In genomic region chr2:112818094-112818902, GRCh38 we compare ENCODE assay signal across 21 cellular contexts. TPM values are rescaled to one million over a fixed set of nuclear protein-coding genes. Genes with fewer than 3 reads are reported as not detected.
DNase-seq lines count a peak whose midpoint lies in the region; ATAC-seq, FAIRE-seq and TF ChIP-seq lines count a peak whose summit lies in the region.
"Had no signal": no experiment of that assay in that cellular context is flagged by ENCODE, and none has a peak within 500 bp of the region (broad histone marks: within the 10 kb centered on the region; RNA-seq: fewer than 3 reads in every experiment).

No MANE protein-coding gene starts in this region.

- H3K4me3 Mint-ChIP-seq in H9 (no peak overlapping the region), nephron progenitor cell (no peak overlapping the region)
- H3K4me3 Mint-ChIP-seq: brain; stimulated activated naive CD8-positive, alpha-beta T cell treated with anti-CD3 and anti-CD28 coated beads, Interleukin-15, amount 100 ng/mL, for 72 hours had no signal

- no peak overlapping the region for H2BK12ac ChIP-seq in H9 (ENCODE audit: insufficient read length, low read depth, low read length)

- in situ Hi-C loops in SK-MEL-5 (cut with HindIII; ENCODE audit: low pct_unique_long_range_greater_than_20kb, low sequenced_read_pairs) = no loop called here

- H4K20me1 ChIP-seq in H9 (ENCODE audit: control insufficient read depth, insufficient read depth, insufficient read length) = no peaks in the 10 kb centered on the region

- no peak overlapping the region for H2BK120ac ChIP-seq in H9 (ENCODE audit: low read depth, low read length, poor library complexity, severe bottlenecking)

- H4K5ac ChIP-seq in H9 (ENCODE audit: insufficient read length, low read depth, low read length) = no peak overlapping the region

- H3K18ac ChIP-seq in H9 (ENCODE audit: insufficient read length, low read depth, low read length) = no peak overlapping the region

- no peaks in the 10 kb centered on the region for H3K9me3 ChIP-seq in H9 (ENCODE audit: control insufficient read depth, low read depth, low read length)
- H3K9me3 ChIP-seq: gastrocnemius medialis had no signal

- H3K79me2 ChIP-seq in H9 (ENCODE audit: insufficient read depth, low read length) = no peaks in the 10 kb centered on the region

- no peak overlapping the region for H2AK5ac ChIP-seq in H9 (ENCODE audit: insufficient read length, low read length)

- H2BK20ac ChIP-seq in H9 (ENCODE audit: low read depth, low read length, poor library complexity, severe bottlenecking) = no peak overlapping the region

- H3K4me1 Mint-ChIP-seq in H9 (peaks cover 54% of the 10 kb centered on the region in 2 experiments), nephron progenitor cell (peaks cover 32% of the 10 kb centered on the region)

- H3K14ac ChIP-seq in H9 (ENCODE audit: insufficient read depth, low read length) = no peak overlapping the region

- H3K79me1 ChIP-seq in H9 (ENCODE audit: insufficient read depth, low read depth, low read length, poor library complexity, severe bottlenecking) = no peaks in the 10 kb centered on the region

- no peak overlapping the region for H3T11ph ChIP-seq in H9 (ENCODE audit: low read length)

- no peak overlapping the region for H3K27ac ChIP-seq in H9 (ENCODE audit: insufficient read length, low read depth, low read length)
- H3K27ac ChIP-seq: coronary artery, gastrocnemius medialis, KMS-11 had no signal

- H3K4ac ChIP-seq in H9 (ENCODE audit: low read depth, low read length) = no peak overlapping the region

- ATAC-seq in HG02763 (IDR thresholded peaks at IDR 0.05; ENCODE audit: unreplicated experiment) = no peak
- ATAC-seq: activated naive CD4-positive, alpha-beta T cell treated with anti-CD3 and anti-CD28 coated beads, Interleukin-2, amount 50 U/mL, for 72 hours; gastrocnemius medialis; stimulated activated naive CD8-positive, alpha-beta T cell treated with anti-CD3 and anti-CD28 coated beads, Interleukin-15, amount 100 ng/mL, for 72 hours had no signal

- peaks cover 16% of the 10 kb centered on the region; the same call in 1 of the 2 replicates for H3K4me1 ChIP-seq in H9 (ENCODE audit: insufficient read depth, low read length)
- H3K4me1 ChIP-seq: gastrocnemius medialis had no signal

- no peak overlapping the region for H4K8ac ChIP-seq in H9 (replicated peaks; ENCODE audit: insufficient read length, low read depth, low read length)

- no peak overlapping the region for H3K4me3 ChIP-seq in epithelial cell of proximal tubule (ENCODE audit: low read depth, low read length)
- H3K4me3 ChIP-seq: coronary artery, gastrocnemius medialis had no signal

- no peak overlapping the region for H3K23ac ChIP-seq in H9 (ENCODE audit: insufficient read length, low read depth, low read length)

- peak overlapping the region; percentile 15 to 83 (median 83); a peak in 5 of 7 replicates for H3K27ac Mint-ChIP-seq in H9
- H3K27ac Mint-ChIP-seq in nephron progenitor cell = no peak overlapping the region
- H3K27ac Mint-ChIP-seq: activated naive CD4-positive, alpha-beta T cell treated with anti-CD3 and anti-CD28 coated beads, Interleukin-2, amount 50 U/mL, for 72 hours; brain; stimulated activated naive CD8-positive, alpha-beta T cell treated with anti-CD3 and anti-CD28 coated beads, Interleukin-15, amount 100 ng/mL, for 72 hours had no signal

- H3K9me3 Mint-ChIP-seq in H9 (peaks cover 0 to 3% of the 10 kb centered on the region in 2 experiments; a peak in 2 of 5 replicates), nephron progenitor cell (peaks cover 3% of the 10 kb centered on the region)
- H3K9me3 Mint-ChIP-seq: activated naive CD4-positive, alpha-beta T cell treated with anti-CD3 and anti-CD28 coated beads, Interleukin-2, amount 50 U/mL, for 72 hours; stimulated activated naive CD8-positive, alpha-beta T cell treated with anti-CD3 and anti-CD28 coated beads, Interleukin-15, amount 100 ng/mL, for 72 hours had no signal

- no CpG with 5 or more reads among the region's 3 CpGs for WGBS in H9 (ENCODE audit: extremely low coverage, insufficient read length, low lambda C conversion rate)

- H4K91ac ChIP-seq in H9 (ENCODE audit: insufficient read length, low read depth, low read length) = no peak overlapping the region

- H3K4me2 ChIP-seq in H9 (ENCODE audit: insufficient read depth, insufficient read length, low read length) = no peak overlapping the region
- H3K4me2 ChIP-seq: KMS-11 had no signal

- FAIRE-seq in D721Med (lab: Jason Lieb, UNC) = no peak

- H3K23me2 ChIP-seq in H9 (ENCODE audit: insufficient read length, low read depth, low read length, poor library complexity, severe bottlenecking) = no peaks in the 10 kb centered on the region

- no peak overlapping the region for H2BK5ac ChIP-seq in H9 (ENCODE audit: insufficient read length, low read length)

- H3K9ac ChIP-seq in H9 (ENCODE audit: extremely low read depth, insufficient read length, low read length) = no peak overlapping the region
- H3K9ac ChIP-seq: KMS-11 had no signal

- no peaks in the 10 kb centered on the region for H3K27me3 ChIP-seq in H9 (ENCODE audit: insufficient read depth, low read length)
- H3K27me3 ChIP-seq: gastrocnemius medialis had no signal

- no peak for DNase-seq in H9
- DNase-seq in SK-MEL-5 (ENCODE audit: low read depth, low spot score) = peak; percentile 19
- DNase-seq in epithelial cell of proximal tubule (ENCODE audit: low read depth) = peak; percentile 82
- DNase-seq in nephron progenitor cell = peak; percentile 25
- DNase-seq in D721Med (ENCODE audit: insufficient read length, low spot score) = no peak
- DNase-seq in AG08396 (ENCODE audit: low spot score) = no peak
- no peak for DNase-seq in GM19240 (ENCODE audit: insufficient read length, low spot score)
- DNase-seq: erythroblast; gastrocnemius medialis; NCI-H1092 treated with DMSO at 0.1 percent for 48 hours; NCI-H2081 treated with DMSO at 0.1 percent for 48 hours; NCI-H510A treated with DMSO at 0.1 percent for 48 hours; Right ventricle myocardium superior; stimulated activated naive CD8-positive, alpha-beta T cell treated with anti-CD3 and anti-CD28 coated beads, Interleukin-15, amount 100 ng/mL, for 72 hours; trophoblast cell had no signal

- H3K27me3 Mint-ChIP-seq in H9 (ENCODE audit: low read depth) (no peaks in the 10 kb centered on the region), nephron progenitor cell (ENCODE audit: low read depth, poor library complexity) (peaks cover 36% of the 10 kb centered on the region)

- no peak overlapping the region for H2AFZ ChIP-seq in H9 (ENCODE audit: low read length)

- H2BK15ac ChIP-seq in H9 (ENCODE audit: low read depth, low read length) = no peak overlapping the region

- no peak for TF ChIP-seq CTCF in H9 (conservative IDR thresholded peaks at IDR 0.05)
- TF ChIP-seq CTCF in epithelial cell of proximal tubule (conservative IDR thresholded peaks at IDR 0.05; ENCODE audit: low read depth, low read length) = no peak
- TF ChIP-seq CTCF in nephron progenitor cell (IDR thresholded peaks at IDR 0.05) = no peak
- TF ChIP-seq CTCF in D721Med (IDR thresholded peaks at IDR 0.05; ENCODE audit: insufficient read depth, missing control alignments) = no peak

- H3K56ac ChIP-seq in H9 (ENCODE audit: insufficient read length, low read depth, low read length) = no peak overlapping the region

- H3K36me3 Mint-ChIP-seq in H9 (ENCODE audit: insufficient read depth in 1 of 3, low read depth in 3 of 3) (peaks cover 0 to 2% (median 0%) of the 10 kb centered on the region in 3 experiments; a peak in 2 of 7 replicates), nephron progenitor cell (ENCODE audit: low read depth) (no peaks in the 10 kb centered on the region)
- H3K36me3 Mint-ChIP-seq: activated naive CD4-positive, alpha-beta T cell treated with anti-CD3 and anti-CD28 coated beads, Interleukin-2, amount 50 U/mL, for 72 hours; brain had no signal

RNA-seq across cellular contexts. Expression of gene IL1B, which starts 18.3 kb away (rescaled TPM):
- total RNA-seq in H9 (2021) = not detected in 2 replicates
- total RNA-seq in SK-MEL-5 (2014; rRNA removed; shearing (Covaris generic)) = 0.69 TPM in 1 of 2 replicates, not detected in the other
- polyA plus RNA-seq in SK-MEL-5 (2015; cell fraction: cytosol; rRNA removed) = 3.1 and 3.8 TPM in 2 replicates
- polyA plus RNA-seq in SK-MEL-5 (2015; cell fraction: nucleus; rRNA removed) = 1.7 and 2.5 TPM in 2 replicates
- 0.65 TPM in 1 of 2 replicates, not detected in the other for total RNA-seq in epithelial cell of proximal tubule
- total RNA-seq: gastrocnemius medialis; T-helper 1 cell treated with Interleukin-12 subunit alpha and Interleukin-12 subunit beta and Interleukin-4 antibody, amounts not matched to agents 30 ng/mL and 1 ng/mL, for 36 hours had no signal

RNA-seq across cellular contexts. Expression of gene IL1A, which starts 34.0 kb away (rescaled TPM):
- total RNA-seq in H9 (2021) = 0.35 and 0.39 TPM in 2 replicates
- total RNA-seq in SK-MEL-5 (2014; rRNA removed; shearing (Covaris generic)) = not detected in 2 replicates
- not detected in 2 replicates for polyA plus RNA-seq in SK-MEL-5 (2015; cell fraction: cytosol; rRNA removed)
- not detected in 2 replicates for polyA plus RNA-seq in SK-MEL-5 (2015; cell fraction: nucleus; rRNA removed)
- 1.4 TPM in 2 replicates for total RNA-seq in epithelial cell of proximal tubule
- total RNA-seq: gastrocnemius medialis, Right ventricle myocardium superior had no signal

RNA-seq across cellular contexts. Expression of gene CKAP2L, which starts 53.9 kb away (rescaled TPM):
- total RNA-seq in H9 (2021) (18.8 and 23.3 TPM in 2 replicates), epithelial cell of proximal tubule (18.8 and 23.4 TPM in 2 replicates)
- total RNA-seq in SK-MEL-5 (2014; rRNA removed; shearing (Covaris generic)) = 7.1 and 7.7 TPM in 2 replicates
- 7.9 and 14.9 TPM in 2 replicates for polyA plus RNA-seq in SK-MEL-5 (2015; cell fraction: cytosol; rRNA removed)
- 7.7 and 10.2 TPM in 2 replicates for polyA plus RNA-seq in SK-MEL-5 (2015; cell fraction: nucleus; rRNA removed)

Comparison
In these comparisons a context has a peak if more than half of its experiments do, and no peak if none do; other contexts are left out.
1. DNase-seq: peak in SK-MEL-5 (single experiment), epithelial cell of proximal tubule (single experiment) and nephron progenitor cell (single experiment); none in H9 (single experiment), D721Med (single experiment), AG08396 (single experiment) and GM19240 (single experiment).